ENCODE assay signal across 12 cellular contexts in genomic region chrX:118423558-118423957, GRCh38.
DNase-seq lines count a peak whose midpoint lies in the region; ATAC-seq and TF ChIP-seq lines count a peak whose summit lies in the region.
"Had no signal": no experiment of that assay in that cellular context is flagged by ENCODE, and none has a peak within 500 bp of the region (broad histone marks: within the 10 kb centered on the region; RNA-seq: fewer than 3 reads in every experiment).

No MANE protein-coding gene starts in this region.

- no peak for TF ChIP-seq CTCF in WTC11 (IDR thresholded peaks at IDR 0.05)

- H3K4me1 Mint-ChIP-seq in WTC11: peaks cover 15% of the 10 kb centered on the region

- no peak overlapping the region for H3K27ac Mint-ChIP-seq in WTC11
- H3K27ac Mint-ChIP-seq: naive thymus-derived CD4-positive, alpha-beta T cell had no signal

- CTCF ChIA-PET in WTC11 (lab: Charles Lee): no interaction called here

- peaks cover 18% of the 10 kb centered on the region for H3K36me3 Mint-ChIP-seq in WTC11

- no peaks in the 10 kb centered on the region for H3K9me3 Mint-ChIP-seq in WTC11
- H3K9me3 Mint-ChIP-seq: naive thymus-derived CD4-positive, alpha-beta T cell had no signal

- H3K4me3 Mint-ChIP-seq in WTC11: no peak overlapping the region
- H3K4me3 Mint-ChIP-seq: naive thymus-derived CD4-positive, alpha-beta T cell had no signal

- peak; percentile 8 for DNase-seq in stimulated activated naive CD4-positive, alpha-beta T cell treated with Interleukin-2 at 50 U/mL for 16 hours (lab: John Stamatoyannopoulos, UW)
- no peak for DNase-seq in stimulated activated naive CD4-positive, alpha-beta T cell (lab: John Stamatoyannopoulos, UW)
- DNase-seq in WTC11 (ENCODE audit: low spot score) (no peak), NCI-H1417 (lab: John Stamatoyannopoulos, UW) (no peak), NCI-H1092 (lab: John Stamatoyannopoulos, UW) (no peak), NCI-H82 treated with DMSO at 0.1 percent for 48 hours (lab: John Stamatoyannopoulos, UW; ENCODE audit: unreplicated experiment) (no peak)
- DNase-seq: IMR-90; naive thymus-derived CD4-positive, alpha-beta T cell; NCI-H524 treated with DMSO at 0.1 percent for 48 hours; testis had no signal

- peak; percentile 95 for ATAC-seq in GM21717 (IDR thresholded peaks at IDR 0.05; ENCODE audit: unreplicated experiment)
- peak; percentile 94 for ATAC-seq in HG03342 (IDR thresholded peaks at IDR 0.05; ENCODE audit: unreplicated experiment)
- ATAC-seq in WTC11: no peak
- ATAC-seq: naive thymus-derived CD4-positive, alpha-beta T cell had no signal

- H3K27me3 Mint-ChIP-seq in WTC11 (ENCODE audit: low read depth): no peaks in the 10 kb centered on the region
- H3K27me3 Mint-ChIP-seq: naive thymus-derived CD4-positive, alpha-beta T cell had no signal

- POLR2A ChIA-PET in WTC11 (lab: Charles Lee): no interaction called here

TF ChIP-seq in WTC11, 78 proteins besides CTCF, POLR2A, EP300 and RAD21:
- TF ChIP-seq FOXJ3 (CRISPR knock-in tag; IDR thresholded peaks at IDR 0.05; ENCODE audit: borderline replicate concordance) (no peak), TP53 (CRISPR knock-in tag; IDR thresholded peaks at IDR 0.05) (no peak), SOX15 (CRISPR knock-in tag; IDR thresholded peaks at IDR 0.05) (no peak), NR3C1 (CRISPR knock-in tag; conservative IDR thresholded peaks at IDR 0.05; ENCODE audit: low read depth) (no peak), ZNF219 (CRISPR knock-in tag; IDR thresholded peaks at IDR 0.05; ENCODE audit: borderline replicate concordance) (no peak), ZNF425 (CRISPR knock-in tag; conservative IDR thresholded peaks at IDR 0.05) (no peak), ESRRA (CRISPR knock-in tag; IDR thresholded peaks at IDR 0.05; ENCODE audit: borderline replicate concordance) (no peak), PRDM15 (CRISPR knock-in tag; IDR thresholded peaks at IDR 0.05) (no peak), ATF3 (CRISPR knock-in tag; conservative IDR thresholded peaks at IDR 0.05) (no peak), CBFB (CRISPR knock-in tag; IDR thresholded peaks at IDR 0.05; ENCODE audit: low read depth) (no peak), IRF1 (CRISPR knock-in tag; IDR thresholded peaks at IDR 0.05) (no peak), NFYB (CRISPR knock-in tag; conservative IDR thresholded peaks at IDR 0.05; ENCODE audit: low read depth) (no peak), ZNF396 (CRISPR knock-in tag; IDR thresholded peaks at IDR 0.05; ENCODE audit: borderline replicate concordance) (no peak), HMGXB4 (CRISPR knock-in tag; IDR thresholded peaks at IDR 0.05) (no peak), E2F4 (CRISPR knock-in tag; IDR thresholded peaks at IDR 0.05; ENCODE audit: borderline replicate concordance, low read depth) (no peak), ZNF232 (CRISPR knock-in tag; IDR thresholded peaks at IDR 0.05) (no peak), SMAD3 (CRISPR knock-in tag; IDR thresholded peaks at IDR 0.05; ENCODE audit: borderline replicate concordance) (no peak), ZNF138 (CRISPR knock-in tag; conservative IDR thresholded peaks at IDR 0.05) (no peak), MYBL2 (CRISPR knock-in tag; IDR thresholded peaks at IDR 0.05) (no peak)
